In genomic region chr1:6423321-6423999, GRCh38 we compare ENCODE assay signal across 9 cellular contexts. TPM values are rescaled to one million over a fixed set of nuclear protein-coding genes. Genes with fewer than 3 reads are reported as not detected.
DNase-seq lines count a peak whose midpoint lies in the region; ATAC-seq, FAIRE-seq and TF ChIP-seq lines count a peak whose summit lies in the region.
"Had no signal": no experiment of that assay in that cellular context is flagged by ENCODE, and none has a peak within 500 bp of the region (broad histone marks: within the 10 kb centered on the region; RNA-seq: fewer than 3 reads in every experiment).

No MANE protein-coding gene starts in this region.

- no peaks in the 10 kb centered on the region for H3K36me3 Mint-ChIP-seq in nephron (ENCODE audit: low read depth)

- H3K9me3 ChIP-seq in A549 (no peaks in the 10 kb centered on the region), thyroid gland (no peaks in the 10 kb centered on the region)

- TF ChIP-seq POLR2A in A549 (IDR thresholded peaks at IDR 0.05; ENCODE audit: low read length): no peak
- no peak for TF ChIP-seq POLR2A in thyroid gland (IDR thresholded peaks at IDR 0.05)

- peaks cover 88% of the 10 kb centered on the region for H3K27me3 Mint-ChIP-seq in nephron (ENCODE audit: low read depth)

- DNase-seq in A549 (ENCODE audit: low read depth in 1 of 2, low spot score in 1 of 2) (peak in 1 of 2 experiments; percentile 52), GM18507 (ENCODE audit: extremely low spot score, insufficient read length, low read depth) (peak; percentile 58), NCI-H2171 treated with DMSO at 0.1 percent for 48 hours (lab: John Stamatoyannopoulos, UW) (peak; percentile 80), dermis microvascular lymphatic vessel endothelial cell (ENCODE audit: low read depth in 2 of 2) (peak; percentile 81 to 88), thyroid gland (peak; percentile 64 to 65)
- DNase-seq in activated CD4-positive, alpha-beta T cell treated with anti-CD3 and anti-CD28 coated beads for 48 hours: peak; percentile 81

- ATAC-seq in A549 (peak; percentile 60 to 78), GM21360 (IDR thresholded peaks at IDR 0.05; ENCODE audit: unreplicated experiment) (no peak)

- peaks cover 51% of the 10 kb centered on the region for H3K27me3 ChIP-seq in thyroid gland

- WGBS in A549 (ENCODE audit: missing lambda C conversion rate): 8% methylated on average over 11 of the region's 24 CpGs
- 4 to 7% methylated on average over 16 to 23 of the region's 24 CpGs for WGBS in thyroid gland, 2 donors

- peaks cover 19% of the 10 kb centered on the region for H3K4me1 ChIP-seq in A549
- H3K4me1 ChIP-seq in thyroid gland: peaks cover 24 to 45% of the 10 kb centered on the region in 2 donors

- peak overlapping the region in 1 of 3 experiments; percentile 13 for H3K4me3 Mint-ChIP-seq in nephron

- intact Hi-C loops in thyroid gland (cut with DNase I): no loop called here

- TF ChIP-seq CTCF in A549 (IDR thresholded peaks at IDR 0.05) (peak; percentile 54), nephron (IDR thresholded peaks at IDR 0.05; ENCODE audit: unreplicated experiment in 3 of 3) (peak; percentile 78 to 79 (median 79)), thyroid gland (IDR thresholded peaks at IDR 0.05) (peak; percentile 29 to 77 (median 53))

- POLR2A ChIA-PET in A549 (lab: Yijun Ruan, JAX): no interaction called here

- H3K27ac Mint-ChIP-seq in nephron: no peak overlapping the region

- H3K27ac ChIP-seq in A549 (peak overlapping the region in 1 of 2 experiments; percentile 38; a peak in 1 of 6 replicates), thyroid gland (no peak overlapping the region)

- no peak for TF ChIP-seq EP300 in A549 (IDR thresholded peaks at IDR 0.05)

- H3K9me3 Mint-ChIP-seq in nephron: no peaks in the 10 kb centered on the region

- H3K4me2 ChIP-seq in A549: peak overlapping the region; percentile 82

- CTCF ChIA-PET in A549 (lab: Yijun Ruan, JAX): interaction anchor here (0.7 to 6.8 kb wide), 19 partner anchors 9 to 219 kb away, joined by 3 to 96 read pairs (median 4); no protein-coding TSS in a partner anchor

- no peaks in the 10 kb centered on the region for H3K36me3 ChIP-seq in thyroid gland

- FAIRE-seq in A549 (lab: Jason Lieb, UNC) (no peak), GM18507 (lab: Jason Lieb, UNC) (peak; percentile 83)

- peak in 1 of 2 experiments; percentile 21; a peak in 2 of 5 replicates for TF ChIP-seq RAD21 in A549 (conservative IDR thresholded peaks at IDR 0.05 in 1 of 2, IDR thresholded peaks at IDR 0.05 in 1 of 2)

- no peaks in the 10 kb centered on the region for H3K4me1 Mint-ChIP-seq in nephron

- peak overlapping the region; percentile 35; the same call in 2 of the 3 replicates for H3K4me3 ChIP-seq in A549
- no peak overlapping the region for H3K4me3 ChIP-seq in thyroid gland (replicated peaks in 1 of 3)

TF ChIP-seq in A549, 52 proteins besides CTCF, POLR2A, EP300 and RAD21 (continues in another document):
- TF ChIP-seq NR3C1 (IDR thresholded peaks at IDR 0.05) (no peak), CBX2 (IDR thresholded peaks at IDR 0.05; ENCODE audit: borderline replicate concordance, low read depth) (no peak), FOXS1 (CRISPR knock-in tag; IDR thresholded peaks at IDR 0.05) (no peak), GATA3 (IDR thresholded peaks at IDR 0.05; ENCODE audit: borderline replicate concordance) (no peak), MAX (IDR thresholded peaks at IDR 0.05) (no peak), RNF2 (IDR thresholded peaks at IDR 0.05; ENCODE audit: borderline replicate concordance, low read depth) (no peak), REST (IDR thresholded peaks at IDR 0.05) (no peak), ESRRA (IDR thresholded peaks at IDR 0.05; ENCODE audit: borderline replicate concordance, low read length) (no peak), POLR2AphosphoS2 (conservative IDR thresholded peaks at IDR 0.05; ENCODE audit: low read length) (no peak)
- TF ChIP-seq, protein P1, sequence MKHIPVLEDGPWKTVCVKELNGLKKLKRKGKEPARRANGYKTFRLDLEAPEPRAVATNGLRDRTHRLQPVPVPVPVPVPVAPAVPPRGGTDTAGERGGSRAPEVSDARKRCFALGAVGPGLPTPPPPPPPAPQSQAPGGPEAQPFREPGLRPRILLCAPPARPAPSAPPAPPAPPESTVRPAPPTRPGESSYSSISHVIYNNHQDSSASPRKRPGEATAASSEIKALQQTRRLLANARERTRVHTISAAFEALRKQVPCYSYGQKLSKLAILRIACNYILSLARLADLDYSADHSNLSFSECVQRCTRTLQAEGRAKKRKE (CRISPR knock-in tag; IDR thresholded peaks at IDR 0.05; ENCODE audit: low read depth): no peak
- TF ChIP-seq, protein P2, sequence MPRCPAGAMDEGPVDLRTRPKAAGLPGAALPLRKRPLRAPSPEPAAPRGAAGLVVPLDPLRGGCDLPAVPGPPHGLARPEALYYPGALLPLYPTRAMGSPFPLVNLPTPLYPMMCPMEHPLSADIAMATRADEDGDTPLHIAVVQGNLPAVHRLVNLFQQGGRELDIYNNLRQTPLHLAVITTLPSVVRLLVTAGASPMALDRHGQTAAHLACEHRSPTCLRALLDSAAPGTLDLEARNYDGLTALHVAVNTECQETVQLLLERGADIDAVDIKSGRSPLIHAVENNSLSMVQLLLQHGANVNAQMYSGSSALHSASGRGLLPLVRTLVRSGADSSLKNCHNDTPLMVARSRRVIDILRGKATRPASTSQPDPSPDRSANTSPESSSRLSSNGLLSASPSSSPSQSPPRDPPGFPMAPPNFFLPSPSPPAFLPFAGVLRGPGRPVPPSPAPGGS (IDR thresholded peaks at IDR 0.05): no peak

RNA-seq across cellular contexts. Expression of gene ESPN, which starts 1.1 kb away (rescaled TPM):
- polyA plus RNA-seq in A549 (2011; rRNA removed) (0.13 and 0.22 TPM in 2 replicates), A549 (2017; fragmentation: RNase III; extraction: RNeasy Plus Mini Kit Qiagen cat#74134 plus additional on column Dnase treatment) (0.17 to 0.28 TPM (median 0.18 TPM) in 3 replicates)
- 0.22 and 0.29 TPM in 2 replicates for polyA plus RNA-seq in A549 (2012; cell fraction: cytosol; rRNA removed)
- polyA plus RNA-seq in A549 (2012; cell fraction: nucleus; rRNA removed): 0.81 and 1.1 TPM in 2 replicates
- not detected in 2 replicates for polyA minus RNA-seq in A549 (2011; rRNA and poly(A)+ RNA removed)
- total RNA-seq in dermis microvascular lymphatic vessel endothelial cell (0.90 and 1.3 TPM in 2 replicates), thyroid gland (1 to 10 TPM in 1 of 4 donors, under 1 TPM in 1, not detected in 2; 0.67 to 5.2 TPM)

RNA-seq across cellular contexts. Expression of gene HES2, which starts 3.7 kb away (rescaled TPM):
- polyA plus RNA-seq in A549 (2011; rRNA removed) (1.8 and 2.0 TPM in 2 replicates), A549 (2017; fragmentation: RNase III; extraction: RNeasy Plus Mini Kit Qiagen cat#74134 plus additional on column Dnase treatment) (0.75 to 1.3 TPM (median 0.79 TPM) in 3 replicates)
- polyA plus RNA-seq in A549 (2012; cell fraction: cytosol; rRNA removed): 2.0 and 2.2 TPM in 2 replicates
- 1.4 and 1.6 TPM in 2 replicates for polyA plus RNA-seq in A549 (2012; cell fraction: nucleus; rRNA removed)
- 0.54 and 0.87 TPM in 2 replicates for polyA minus RNA-seq in A549 (2011; rRNA and poly(A)+ RNA removed)
- total RNA-seq in dermis microvascular lymphatic vessel endothelial cell (16.2 and 17.6 TPM in 2 replicates), thyroid gland (not detected)
- total RNA-seq: mononuclear cell had no signal

RNA-seq across cellular contexts. Expression of gene ACOT7, which starts 29.9 kb away (rescaled TPM):
- polyA plus RNA-seq in A549 (2011; rRNA removed): 49.6 and 50.9 TPM in 2 replicates
- polyA plus RNA-seq in A549 (2012; cell fraction: cytosol; rRNA removed): 143 and 151 TPM in 2 replicates
- polyA plus RNA-seq in A549 (2012; cell fraction: nucleus; rRNA removed): 130 and 149 TPM in 2 replicates
- 46.1 to 53.6 TPM (median 48.0 TPM) in 3 replicates for polyA plus RNA-seq in A549 (2017; fragmentation: RNase III; extraction: RNeasy Plus Mini Kit Qiagen cat#74134 plus additional on column Dnase treatment)
- polyA minus RNA-seq in A549 (2011; rRNA and poly(A)+ RNA removed): 32.2 and 33.2 TPM in 2 replicates
- total RNA-seq in dermis microvascular lymphatic vessel endothelial cell: 21.8 and 23.9 TPM in 2 replicates
- total RNA-seq in thyroid gland: 10 to 100 TPM in 1 of 4 donors, 1 to 10 TPM in 3; 3.7 to 13.4 (median 6.3) TPM

RNA-seq across cellular contexts. Expression of gene TNFRSF25, which starts 42.5 kb away (rescaled TPM):
- polyA plus RNA-seq in A549 (2011; rRNA removed) (0.65 and 0.85 TPM in 2 replicates), A549 (2017; fragmentation: RNase III; extraction: RNeasy Plus Mini Kit Qiagen cat#74134 plus additional on column Dnase treatment) (3.0 to 4.5 TPM (median 3.4 TPM) in 3 replicates)
- polyA plus RNA-seq in A549 (2012; cell fraction: cytosol; rRNA removed): 2.1 and 2.6 TPM in 2 replicates
- polyA plus RNA-seq in A549 (2012; cell fraction: nucleus; rRNA removed): 23.2 and 24.6 TPM in 2 replicates
- 0.04 and 0.83 TPM in 2 replicates for polyA minus RNA-seq in A549 (2011; rRNA and poly(A)+ RNA removed)
- total RNA-seq in dermis microvascular lymphatic vessel endothelial cell (5.6 and 7.1 TPM in 2 replicates), thyroid gland (10 to 100 TPM in 3 of 4 donors, 1 to 10 TPM in 1; 2.2 to 18.9 (median 10.7) TPM)

Comparison
In these comparisons a context has a peak if more than half of its experiments do, and no peak if none do; other contexts are left out.
1. RNA of gene HES2, which starts 3.7 kb away (total RNA-seq): 16.2 to 17.6 TPM in dermis microvascular lymphatic vessel endothelial cell; not detected in thyroid gland; every median in the first group is over 10 times any median in the second.
2. Peak in every context shown above with its lines, with median percentiles within 50 percentile points of each other: CTCF ChIP-seq.